2 cellular contexts compared by ENCODE assay signal in the genomic region with DNA sequence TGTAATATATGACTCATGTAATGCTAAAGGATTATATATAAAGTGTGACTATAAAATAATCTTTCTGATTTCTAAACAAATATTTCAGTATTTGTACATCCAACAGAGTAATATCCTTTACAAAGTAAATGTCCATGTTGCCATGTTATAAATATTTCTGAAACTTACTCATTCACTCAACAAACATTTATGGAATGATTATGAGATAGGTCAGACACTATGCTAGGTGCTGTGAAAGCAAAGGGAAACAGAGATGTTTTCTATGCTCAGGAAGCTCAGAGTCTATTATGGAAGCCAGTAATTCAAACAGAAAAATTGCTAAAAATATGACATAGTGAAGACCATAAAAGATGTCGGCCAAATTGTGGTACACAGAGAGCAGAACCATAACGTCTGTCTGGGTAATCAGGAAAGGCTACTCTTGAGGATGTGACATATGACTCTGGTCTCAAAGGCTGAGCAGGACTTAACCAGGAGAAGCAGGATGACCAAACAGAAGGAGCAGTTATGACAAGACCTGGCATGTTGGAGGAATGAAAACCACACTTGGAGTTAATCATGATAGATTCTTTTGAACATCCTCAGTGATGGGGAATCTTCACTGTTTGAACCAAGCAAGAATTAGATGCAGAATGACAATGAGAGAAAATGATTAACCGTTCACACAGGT.
A peak's percentile ranks its signal among the peaks of the same experiment; 100 is the strongest.
TF ChIP-seq lines count a peak whose summit lies in the region.

No MANE protein-coding gene starts in this region.

TF ChIP-seq in SK-N-SH, 30 proteins besides CTCF, POLR2A, EP300 and RAD21 (continued from another document):
- TF ChIP-seq FOSL2 (IDR thresholded peaks at IDR 0.05; ENCODE audit: borderline replicate concordance, low read depth), result peak; percentile 6; the same call in 1 of the 2 replicates
- TF ChIP-seq, protein P1, sequence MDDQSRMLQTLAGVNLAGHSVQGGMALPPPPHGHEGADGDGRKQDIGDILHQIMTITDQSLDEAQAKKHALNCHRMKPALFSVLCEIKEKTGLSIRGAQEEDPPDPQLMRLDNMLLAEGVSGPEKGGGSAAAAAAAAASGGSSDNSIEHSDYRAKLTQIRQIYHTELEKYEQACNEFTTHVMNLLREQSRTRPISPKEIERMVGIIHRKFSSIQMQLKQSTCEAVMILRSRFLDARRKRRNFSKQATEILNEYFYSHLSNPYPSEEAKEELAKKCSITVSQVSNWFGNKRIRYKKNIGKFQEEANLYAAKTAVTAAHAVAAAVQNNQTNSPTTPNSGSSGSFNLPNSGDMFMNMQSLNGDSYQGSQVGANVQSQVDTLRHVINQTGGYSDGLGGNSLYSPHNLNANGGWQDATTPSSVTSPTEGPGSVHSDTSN (IDR thresholded peaks at IDR 0.05), result 0 out of 2 replicates have a peak, but pooled peaks have one; percentile 8

TF ChIP-seq in SK-N-SH treated with all-trans-retinoic acid at 6 μM for 48 hours, 23 proteins besides CTCF, POLR2A, EP300 and RAD21 (continued from another document):
- TF ChIP-seq, protein P2, sequence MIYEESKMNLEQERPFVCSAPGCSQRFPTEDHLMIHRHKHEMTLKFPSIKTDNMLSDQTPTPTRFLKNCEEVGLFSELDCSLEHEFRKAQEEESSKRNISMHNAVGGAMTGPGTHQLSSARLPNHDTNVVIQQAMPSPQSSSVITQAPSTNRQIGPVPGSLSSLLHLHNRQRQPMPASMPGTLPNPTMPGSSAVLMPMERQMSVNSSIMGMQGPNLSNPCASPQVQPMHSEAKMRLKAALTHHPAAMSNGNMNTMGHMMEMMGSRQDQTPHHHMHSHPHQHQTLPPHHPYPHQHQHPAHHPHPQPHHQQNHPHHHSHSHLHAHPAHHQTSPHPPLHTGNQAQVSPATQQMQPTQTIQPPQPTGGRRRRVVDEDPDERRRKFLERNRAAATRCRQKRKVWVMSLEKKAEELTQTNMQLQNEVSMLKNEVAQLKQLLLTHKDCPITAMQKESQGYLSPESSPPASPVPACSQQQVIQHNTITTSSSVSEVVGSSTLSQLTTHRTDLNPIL (CRISPR knock-in tag; IDR thresholded peaks at IDR 0.05; ENCODE audit: low read depth), result no peak
- TF ChIP-seq TOX (CRISPR knock-in tag; IDR thresholded peaks at IDR 0.05; ENCODE audit: borderline replicate concordance), result no peak
- TF ChIP-seq TCF4 (CRISPR knock-in tag; IDR thresholded peaks at IDR 0.05; ENCODE audit: borderline replicate concordance), result no peak
- TF ChIP-seq ZNF8 (CRISPR knock-in tag; IDR thresholded peaks at IDR 0.05), result no peak
- no peak for TF ChIP-seq CSRNP3 (CRISPR knock-in tag; IDR thresholded peaks at IDR 0.05)
- TF ChIP-seq ZFP30 (CRISPR knock-in tag; IDR thresholded peaks at IDR 0.05), result no peak
- no peak for TF ChIP-seq ISL1 (CRISPR knock-in tag; IDR thresholded peaks at IDR 0.05)
- TF ChIP-seq POU6F1 (CRISPR knock-in tag; IDR thresholded peaks at IDR 0.05; ENCODE audit: borderline replicate concordance, low read depth), result no peak
